In the genomic region with DNA sequence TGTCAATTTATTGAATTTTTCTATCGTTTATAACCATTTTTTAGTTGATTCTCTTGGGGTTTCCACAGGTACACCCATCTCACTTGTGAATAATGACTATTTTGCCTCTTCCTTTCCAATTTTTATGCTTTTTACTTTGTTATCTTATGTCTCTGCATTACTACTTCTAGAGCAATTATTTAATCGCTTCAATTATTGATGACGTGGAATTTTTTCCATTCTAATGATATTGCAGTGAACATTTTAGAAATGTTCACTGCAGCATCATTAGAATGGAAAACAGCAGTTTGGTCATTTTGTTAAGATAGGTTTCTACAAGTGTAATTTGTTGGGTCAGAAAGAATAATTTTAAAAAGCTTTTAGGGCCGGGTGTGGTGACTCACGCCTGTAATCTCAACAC, we compare ENCODE assay signal across 27 cellular contexts.
"Had no signal": no experiment of that assay in that cellular context is flagged by ENCODE, and none has a peak within 500 bp of the region (broad histone marks: within the 10 kb centered on the region; RNA-seq: fewer than 3 reads in every experiment).

No MANE protein-coding gene starts in this region.

- H3K27me3 ChIP-seq: colonic mucosa, dorsolateral prefrontal cortex, esophagus muscularis mucosa, esophagus squamous epithelium, foreskin keratinocyte, gastrocnemius medialis, gastroesophageal sphincter, heart right ventricle had no signal

- H3K4me3 ChIP-seq: colonic mucosa, coronary artery, dorsolateral prefrontal cortex, esophagus muscularis mucosa, esophagus squamous epithelium, gastrocnemius medialis, gastroesophageal sphincter, heart left ventricle, heart right ventricle had no signal

- FAIRE-seq: colon, endometrium, endothelial cell of umbilical vein, frontal cortex had no signal

- H3K27ac ChIP-seq: colonic mucosa, coronary artery, dorsolateral prefrontal cortex, epithelial cell of prostate, esophagus muscularis mucosa, esophagus squamous epithelium, foreskin keratinocyte, gastrocnemius medialis, gastroesophageal sphincter, heart left ventricle, heart right ventricle had no signal

- H3K36me3 ChIP-seq: colonic mucosa, esophagus muscularis mucosa, esophagus squamous epithelium, gastrocnemius medialis, gastroesophageal sphincter, heart left ventricle, heart right ventricle had no signal

- DNase-seq: colonic mucosa; cortex of kidney; dermis blood vessel endothelial cell; dorsolateral prefrontal cortex; effector CD4-positive, alpha-beta T cell; effector CD8-positive, alpha-beta T cell; effector memory CD4-positive, alpha-beta T cell; effector memory CD8-positive, alpha-beta T cell; endodermal cell; erythroblast; esophagus squamous epithelium; foreskin fibroblast; foreskin keratinocyte; foreskin melanocyte; gastrocnemius medialis; glutamatergic neuron; head of caudate nucleus; heart left ventricle; heart right ventricle had no signal

- ATAC-seq: effector memory CD8-positive, alpha-beta T cell; foreskin keratinocyte; gastrocnemius medialis; gastroesophageal sphincter; heart left ventricle; heart right ventricle had no signal

- H3K4me1 ChIP-seq: colonic mucosa, foreskin keratinocyte, gastroesophageal sphincter had no signal

- H3K9me3 ChIP-seq: colonic mucosa, esophagus muscularis mucosa, esophagus squamous epithelium, gastrocnemius medialis, gastroesophageal sphincter, heart left ventricle, heart right ventricle had no signal
